ENCODE assay signal across 7 cellular contexts in the genomic region with DNA sequence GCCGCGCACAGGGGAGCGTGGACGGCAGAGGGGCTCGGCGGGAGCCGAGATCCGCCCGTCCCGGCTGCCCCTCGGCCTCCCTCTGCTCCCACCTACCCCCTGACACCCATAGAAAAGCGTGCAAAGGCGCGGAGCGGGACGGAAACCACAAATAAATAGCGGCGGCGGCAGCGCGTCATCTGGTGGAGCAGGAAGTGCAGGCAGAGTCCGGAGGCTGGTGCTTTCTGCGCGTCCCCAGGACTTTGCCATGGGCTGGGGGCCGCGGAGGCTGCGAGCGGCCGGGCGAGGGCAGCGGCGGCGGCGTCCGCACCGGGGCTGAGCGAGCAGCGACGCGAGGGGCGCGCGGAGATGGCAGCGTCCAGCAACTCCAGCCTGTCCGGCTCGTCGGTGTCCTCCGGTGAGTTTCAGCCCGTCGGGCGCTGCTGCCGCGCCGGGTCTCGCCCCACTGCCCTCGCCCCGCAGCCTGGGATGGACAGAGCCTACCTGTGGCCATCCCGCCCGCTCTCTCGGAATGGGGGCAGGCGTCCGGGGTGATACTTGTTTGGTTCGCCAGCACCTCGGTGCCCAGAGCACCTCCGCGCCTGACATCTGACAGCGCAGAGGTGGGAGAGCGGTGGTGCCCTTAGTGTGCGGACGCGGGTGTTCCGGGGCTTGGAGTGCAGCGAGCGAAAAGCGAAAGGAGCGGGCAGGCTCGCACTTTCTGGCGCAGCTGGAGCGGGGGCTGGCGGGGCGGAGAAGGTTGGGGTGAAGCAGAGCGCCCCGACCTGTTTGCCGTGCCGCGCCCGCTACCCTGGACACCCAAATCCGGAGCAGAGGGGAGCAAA. TPM values are rescaled to one million over a fixed set of nuclear protein-coding genes. Genes with fewer than 3 reads are reported as not detected.
DNase-seq lines count a peak whose midpoint lies in the region; ATAC-seq and TF ChIP-seq lines count a peak whose summit lies in the region.

Gene CHN2 (plus strand): TSS at position 182 of the 824 bp plus-strand sequence.

- no peaks in the 10 kb centered on the region for H3K27me3 ChIP-seq in colonic mucosa
- H3K27me3 ChIP-seq in liver (ENCODE audit: control insufficient read depth in 4 of 4, insufficient read depth in 4 of 4, low read length in 3 of 4), result no peaks in the 10 kb centered on the region

- H3K4me1 ChIP-seq in colonic mucosa, result no peaks in the 10 kb centered on the region
- H3K4me1 ChIP-seq in liver (ENCODE audit: control insufficient read depth in 4 of 4, insufficient read depth in 4 of 4, low read length in 3 of 4), result peaks cover 2 to 62% (median 42%) of the 10 kb centered on the region in 4 donors

- peak within 1 kb of the TSS; percentile 75 for H3K4me3 ChIP-seq in colonic mucosa
- H3K4me3 ChIP-seq in liver (ENCODE audit: low read depth in 1 of 3, low read length in 3 of 3), result peak within 1 kb of the TSS; percentile 64 to 78 (median 77)

- TF ChIP-seq CTCF in colonic mucosa (IDR thresholded peaks at IDR 0.05) (no peak), liver (IDR thresholded peaks at IDR 0.05; ENCODE audit: low read depth, low read length, missing input control) (no peak)

- H3K9ac ChIP-seq in colonic mucosa (ENCODE audit: low read depth in 2 of 2, low read length in 2 of 2) (peak within 1 kb of the TSS; percentile 70 to 76), liver (ENCODE audit: low read depth in 1 of 2, low read length in 2 of 2) (peak within 1 kb of the TSS; percentile 36 to 66)

- DNase-seq in NCI-H1694 (lab: John Stamatoyannopoulos, UW) (peak; percentile 25), colonic mucosa (peak; percentile 76)
- DNase-seq in activated CD4-positive, CD25-positive, alpha-beta regulatory T cell treated with anti-CD3 and anti-CD28 coated beads, Interleukin-2, amount 50 U/mL, for 72 hours, result peak; percentile 31
- peak; percentile 32 for DNase-seq in stimulated activated CD4-positive, alpha-beta T cell treated with anti-CD3 and anti-CD28 coated beads, Interleukin-4, amount 100 ng/mL, for 1 hour

- under 1% methylated on average over 88 of the region's 88 CpGs for WGBS in liver

- H3K9me3 ChIP-seq in colonic mucosa (no peaks in the 10 kb centered on the region), liver (ENCODE audit: control insufficient read depth in 4 of 4, low read length in 3 of 4) (no peaks in the 10 kb centered on the region)

- ATAC-seq in GM18867 (IDR thresholded peaks at IDR 0.05; ENCODE audit: unreplicated experiment) (peak; percentile 52), HG02884 (IDR thresholded peaks at IDR 0.05; ENCODE audit: unreplicated experiment) (no peak)

- peak within 1 kb of the TSS; percentile 62 for H3K27ac ChIP-seq in colonic mucosa
- peak within 1 kb of the TSS; percentile 87 to 92 for H3K27ac ChIP-seq in liver (ENCODE audit: low read depth in 1 of 2, low read length in 2 of 2)

- intact Hi-C loops in colonic mucosa (cut with DNase I), result loop anchor here (5.0 to 10.0 kb wide), 2 partner anchors 140 to 212 kb away; no protein-coding TSS in a partner anchor

- TF ChIP-seq RAD21 in liver (IDR thresholded peaks at IDR 0.05), result peak in 1 of 2 donors; percentile 10

- H3K36me3 ChIP-seq in colonic mucosa, result no peaks in the 10 kb centered on the region
- no peaks in the 10 kb centered on the region for H3K36me3 ChIP-seq in liver (ENCODE audit: control insufficient read depth in 4 of 4, insufficient read depth in 3 of 4, low read depth in 1 of 4, low read length in 3 of 4)

TF ChIP-seq in liver, 16 proteins besides CTCF, POLR2A, EP300 and RAD21:
- TF ChIP-seq HNF4A (conservative IDR thresholded peaks at IDR 0.05) (no peak), FOXA1 (IDR thresholded peaks at IDR 0.05) (no peak), YY1 (IDR thresholded peaks at IDR 0.05) (peak; percentile 60), TAF1 (conservative IDR thresholded peaks at IDR 0.05) (peak; percentile 7)
- TF ChIP-seq, protein P1, sequence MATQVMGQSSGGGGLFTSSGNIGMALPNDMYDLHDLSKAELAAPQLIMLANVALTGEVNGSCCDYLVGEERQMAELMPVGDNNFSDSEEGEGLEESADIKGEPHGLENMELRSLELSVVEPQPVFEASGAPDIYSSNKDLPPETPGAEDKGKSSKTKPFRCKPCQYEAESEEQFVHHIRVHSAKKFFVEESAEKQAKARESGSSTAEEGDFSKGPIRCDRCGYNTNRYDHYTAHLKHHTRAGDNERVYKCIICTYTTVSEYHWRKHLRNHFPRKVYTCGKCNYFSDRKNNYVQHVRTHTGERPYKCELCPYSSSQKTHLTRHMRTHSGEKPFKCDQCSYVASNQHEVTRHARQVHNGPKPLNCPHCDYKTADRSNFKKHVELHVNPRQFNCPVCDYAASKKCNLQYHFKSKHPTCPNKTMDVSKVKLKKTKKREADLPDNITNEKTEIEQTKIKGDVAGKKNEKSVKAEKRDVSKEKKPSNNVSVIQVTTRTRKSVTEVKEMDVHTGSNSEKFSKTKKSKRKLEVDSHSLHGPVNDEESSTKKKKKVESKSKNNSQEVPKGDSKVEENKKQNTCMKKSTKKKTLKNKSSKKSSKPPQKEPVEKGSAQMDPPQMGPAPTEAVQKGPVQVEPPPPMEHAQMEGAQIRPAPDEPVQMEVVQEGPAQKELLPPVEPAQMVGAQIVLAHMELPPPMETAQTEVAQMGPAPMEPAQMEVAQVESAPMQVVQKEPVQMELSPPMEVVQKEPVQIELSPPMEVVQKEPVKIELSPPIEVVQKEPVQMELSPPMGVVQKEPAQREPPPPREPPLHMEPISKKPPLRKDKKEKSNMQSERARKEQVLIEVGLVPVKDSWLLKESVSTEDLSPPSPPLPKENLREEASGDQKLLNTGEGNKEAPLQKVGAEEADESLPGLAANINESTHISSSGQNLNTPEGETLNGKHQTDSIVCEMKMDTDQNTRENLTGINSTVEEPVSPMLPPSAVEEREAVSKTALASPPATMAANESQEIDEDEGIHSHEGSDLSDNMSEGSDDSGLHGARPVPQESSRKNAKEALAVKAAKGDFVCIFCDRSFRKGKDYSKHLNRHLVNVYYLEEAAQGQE (IDR thresholded peaks at IDR 0.05), result peak; percentile 10
- TF ChIP-seq, protein P2, sequence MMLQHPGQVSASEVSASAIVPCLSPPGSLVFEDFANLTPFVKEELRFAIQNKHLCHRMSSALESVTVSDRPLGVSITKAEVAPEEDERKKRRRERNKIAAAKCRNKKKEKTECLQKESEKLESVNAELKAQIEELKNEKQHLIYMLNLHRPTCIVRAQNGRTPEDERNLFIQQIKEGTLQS (IDR thresholded peaks at IDR 0.05), result no peak

RNA-seq across cellular contexts. Expression of gene CHN2, which starts in this region (rescaled TPM):
- total RNA-seq in colonic mucosa, result 10 to 100 TPM; 12.8 to 19.8 TPM
- 10 to 100 TPM; 10.2 to 25.4 TPM for total RNA-seq in liver
- polyA plus RNA-seq in liver, result 10 to 100 TPM in 1 of 2 donors, 1 to 10 TPM in 1; 8.3 to 25.4 TPM

Comparison
In these comparisons a context has a peak if more than half of its experiments do, and no peak if none do; other contexts are left out.
1. DNase-seq: peak in every context shown above with its lines; median percentile 76 in colonic mucosa; 32 in stimulated activated CD4-positive, alpha-beta T cell treated with anti-CD3 and anti-CD28 coated beads, Interleukin-4, amount 100 ng/mL, for 1 hour; 31 in activated CD4-positive, CD25-positive, alpha-beta regulatory T cell treated with anti-CD3 and anti-CD28 coated beads, Interleukin-2, amount 50 U/mL, for 72 hours; 25 in NCI-H1694.